In the genomic region with DNA sequence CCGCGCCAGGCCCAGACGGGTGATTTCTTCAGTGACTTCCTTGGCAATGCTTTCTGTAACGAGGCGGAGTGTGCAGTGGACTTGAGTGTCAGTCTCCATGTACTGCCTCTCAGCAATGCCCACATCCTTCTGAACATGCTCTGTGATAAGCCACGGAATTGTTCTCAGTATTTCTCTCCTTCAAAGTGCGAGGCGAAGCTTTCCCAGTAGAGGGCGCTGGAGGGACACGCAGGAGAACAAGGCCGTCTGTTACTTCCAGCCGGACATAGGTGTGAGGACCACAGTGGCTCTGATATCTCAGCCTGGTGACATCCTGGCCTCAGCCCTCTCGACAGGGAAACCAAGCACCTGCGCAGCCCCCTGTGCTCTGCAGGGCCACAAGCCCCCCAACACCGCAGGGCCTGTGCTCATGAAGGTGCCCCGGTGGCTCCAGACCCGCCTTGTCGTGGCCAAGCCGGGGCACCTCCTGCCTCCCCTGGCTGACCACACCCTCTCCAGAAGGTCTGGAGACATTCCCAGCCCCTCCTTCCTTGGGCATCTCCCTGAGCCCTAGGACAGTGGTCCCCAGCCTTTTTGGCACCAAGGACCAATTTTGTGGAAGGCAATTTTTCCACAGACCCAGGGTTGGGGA, we compare ENCODE assay signal across 8 cellular contexts. TPM values are rescaled to one million over a fixed set of nuclear protein-coding genes. Genes with fewer than 3 reads are reported as not detected.
DNase-seq lines count a peak whose midpoint lies in the region; ATAC-seq and TF ChIP-seq lines count a peak whose summit lies in the region.

No MANE protein-coding gene starts in this region.

- H3K9ac ChIP-seq in DND-41 (ENCODE audit: low read depth, low read length) (no peak overlapping the region), PC-3 (ENCODE audit: low read length) (no peak overlapping the region)

- DNase-seq in DND-41 (peak; percentile 81), PC-3 (peak; percentile 96), left cardiac atrium (peak; percentile 84), psoas muscle (peak; percentile 81 to 82)
- DNase-seq in Jurkat, Clone E6-1 (ENCODE audit: low read depth, low spot score): peak; percentile 68
- peak; percentile 32 for DNase-seq in activated naive CD4-positive, alpha-beta T cell treated with anti-CD3 and anti-CD28 coated beads, Interleukin-2, amount 50 U/mL, for 16 hours

- BruUV-seq in PC-3 (replicated peaks; lab: Mats Ljungman, UMichigan): no TSS peak

- peak; percentile 96 for TF ChIP-seq CTCF in DND-41 (IDR thresholded peaks at IDR 0.05; ENCODE audit: borderline replicate concordance, extremely low read depth, low read length, poor library complexity, severe bottlenecking)
- TF ChIP-seq CTCF in PC-3 (conservative IDR thresholded peaks at IDR 0.05; ENCODE audit: low read depth, low read length): peak; percentile 97
- peak; percentile 71 for TF ChIP-seq CTCF in psoas muscle (IDR thresholded peaks at IDR 0.05)

- CTCF ChIA-PET in PC-3 (lab: Charles Lee): interaction anchor here (0.7 to 1.8 kb wide), 3 partner anchors 31 to 162 kb away, joined by 3 to 6 read pairs (median 4); no protein-coding TSS in a partner anchor

- H2AFZ ChIP-seq in DND-41 (ENCODE audit: low read depth, low read length) (no peak overlapping the region; the same call in 1 of the 2 replicates), PC-3 (ENCODE audit: low read length) (no peak overlapping the region)

- 42 to 54% (median 45%) methylated on average over 18 to 19 of the region's 19 CpGs for WGBS in psoas muscle, 3 donors

- H3K4me1 ChIP-seq in DND-41 (ENCODE audit: insufficient read depth, low read length) (0 out of 2 replicates have a peak, but pooled peaks cover 2% of the 10 kb centered on the region), PC-3 (ENCODE audit: insufficient read depth, low read length) (no peaks in the 10 kb centered on the region), psoas muscle (no peaks in the 10 kb centered on the region)

- intact Hi-C loops in PC-3 (cut with micrococcal nuclease): loop anchor here (1.0 to 10.0 kb wide), 6 partner anchors 43 to 339 kb away; no protein-coding TSS in a partner anchor
- intact Hi-C loops in left cardiac atrium (cut with DNase I): loop anchor here (2.0 to 5.0 kb wide), 2 partner anchors 339 to 340 kb away; no protein-coding TSS in a partner anchor
- intact Hi-C loops in psoas muscle (cut with DNase I): loop anchor here in 1 of 2 donors (5.0 kb wide), 1 partner anchor 340 kb away; no protein-coding TSS in a partner anchor

- H3K4me2 ChIP-seq in DND-41 (ENCODE audit: insufficient read depth, low read length): no peak overlapping the region
- no peak overlapping the region for H3K4me2 ChIP-seq in PC-3 (ENCODE audit: low read length)

- peaks cover 8% of the 10 kb centered on the region for H3K27me3 ChIP-seq in DND-41 (ENCODE audit: insufficient read depth, low read length, poor library complexity)
- peaks cover 32% of the 10 kb centered on the region; the same call in 1 of the 2 replicates for H3K27me3 ChIP-seq in PC-3 (ENCODE audit: low read length)
- peaks cover 0 to 4% (median 0%) of the 10 kb centered on the region in 3 donors for H3K27me3 ChIP-seq in psoas muscle (ENCODE audit: insufficient read depth in 3 of 3, low read length in 2 of 3)

- POLR2A ChIA-PET in PC-3 (lab: Charles Lee; ENCODE audit: unreplicated experiment): interaction anchor here (0.7 kb wide), 1 partner anchor 557 kb away, joined by 6 read pairs; no protein-coding TSS in a partner anchor

- H3K9me3 ChIP-seq in DND-41 (ENCODE audit: insufficient read depth, low read length, severe bottlenecking): no peaks in the 10 kb centered on the region
- H3K9me3 ChIP-seq in PC-3 (ENCODE audit: low read length): no peaks in the 10 kb centered on the region
- no peaks in the 10 kb centered on the region for H3K9me3 ChIP-seq in psoas muscle

- H3K4me3 ChIP-seq in DND-41 (ENCODE audit: low read depth in 1 of 2, low read length in 2 of 2) (no peak overlapping the region), PC-3 (ENCODE audit: low read length) (no peak overlapping the region), psoas muscle (no peak overlapping the region)
- no peak overlapping the region for H3K4me3 ChIP-seq in Jurkat, Clone E6-1 (ENCODE audit: low read length)

- peak; percentile 89 for ATAC-seq in DND-41 (ENCODE audit: insufficient read depth, low read depth)
- ATAC-seq in PC-3: peak; percentile 98
- ATAC-seq in left cardiac atrium: peak; percentile 84
- peak; percentile 56 to 80 (median 62) for ATAC-seq in psoas muscle
- ATAC-seq in GM19452 (IDR thresholded peaks at IDR 0.05; ENCODE audit: unreplicated experiment): no peak
- ATAC-seq in GM21825 (IDR thresholded peaks at IDR 0.05; ENCODE audit: unreplicated experiment): no peak

- H3K9me2 ChIP-seq in PC-3 (replicated peaks; ENCODE audit: low read length): no peaks in the 10 kb centered on the region

- H3K36me3 ChIP-seq in DND-41 (ENCODE audit: insufficient read depth, low read length) (no peaks in the 10 kb centered on the region), PC-3 (ENCODE audit: low read depth, low read length) (no peaks in the 10 kb centered on the region), psoas muscle (ENCODE audit: insufficient read depth in 1 of 2, low read depth in 1 of 2) (no peaks in the 10 kb centered on the region)

- H3K79me2 ChIP-seq in DND-41 (ENCODE audit: insufficient read depth, low read length) (no peaks in the 10 kb centered on the region), PC-3 (ENCODE audit: low read length) (no peaks in the 10 kb centered on the region)

- H3K27ac ChIP-seq in DND-41 (ENCODE audit: low read length) (no peak overlapping the region), PC-3 (ENCODE audit: low read length) (no peak overlapping the region), psoas muscle (no peak overlapping the region)

- no peaks in the 10 kb centered on the region for H4K20me1 ChIP-seq in DND-41 (ENCODE audit: insufficient read depth, low read length)
- no peaks in the 10 kb centered on the region for H4K20me1 ChIP-seq in PC-3 (ENCODE audit: low read length)

- no peaks in the 10 kb centered on the region for H3F3A ChIP-seq in PC-3 (ENCODE audit: low read length, unreplicated experiment)

RNA-seq across cellular contexts. Expression of a gene that starts 46.1 kb away (rescaled TPM):
- 19.1 TPM for polyA plus RNA-seq in Jurkat, Clone E6-1 (2012; ENCODE audit: insufficient read depth, insufficient read length)
- total RNA-seq in PC-3 (2014; rRNA removed) (89.2 and 96.2 TPM in 2 replicates), left cardiac atrium (10 to 100 TPM; 22.6 to 39.5 TPM), psoas muscle (10 to 100 TPM in 2 of 4 donors, 1 to 10 TPM in 2; 5.3 to 13.9 (median 9.1) TPM)
- 10 to 100 TPM in 1 of 3 donors, 1 to 10 TPM in 2; 5.8 to 16.0 (median 6.2) TPM for polyA plus RNA-seq in psoas muscle

Comparison
In these comparisons a context has a peak if more than half of its experiments do, and no peak if none do; other contexts are left out.
1. ATAC-seq: peak in DND-41 (single experiment), PC-3 (single experiment), left cardiac atrium (2 of 2) and psoas muscle (4 of 4); none in GM19452 (single experiment) and GM21825 (single experiment).
2. DNase-seq: peak in every context shown above with its lines; median percentile 96 in PC-3; 84 in left cardiac atrium; 82 in psoas muscle; 81 in DND-41; 68 in Jurkat, Clone E6-1; 32 in activated naive CD4-positive, alpha-beta T cell treated with anti-CD3 and anti-CD28 coated beads, Interleukin-2, amount 50 U/mL, for 16 hours.
3. Peak in every context shown above with its lines, with median percentiles within 50 percentile points of each other: CTCF ChIP-seq.